8 cellular contexts compared by ENCODE assay signal in the genomic region with DNA sequence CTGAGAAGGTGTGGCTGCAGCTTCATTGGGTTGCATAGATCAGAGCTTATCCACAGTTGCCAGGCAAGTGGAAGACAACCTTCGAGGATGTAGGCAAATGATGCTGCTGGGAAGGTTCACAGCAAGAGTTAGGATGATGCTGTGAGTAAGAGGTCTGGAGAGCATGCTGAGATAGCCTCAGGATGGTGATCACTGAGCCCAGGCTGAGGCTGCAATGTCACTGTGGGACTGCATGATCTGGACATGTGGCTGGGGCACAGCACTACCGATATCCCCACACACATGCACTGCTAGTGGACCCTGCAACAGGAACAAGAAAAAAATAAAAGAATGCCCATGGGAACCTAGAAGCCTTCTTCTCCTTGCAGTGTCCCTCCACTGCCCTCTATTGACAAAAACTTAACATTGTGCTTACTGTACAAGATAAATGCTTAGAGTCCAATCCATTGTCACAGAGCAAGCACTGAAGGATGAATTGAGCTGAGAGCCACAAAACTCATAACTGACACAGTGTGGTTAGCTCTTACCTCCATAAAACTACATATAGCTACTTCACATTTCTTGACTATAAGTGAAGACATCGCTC.
A peak's percentile ranks its signal among the peaks of the same experiment; 100 is the strongest.
DNase-seq lines count a peak whose midpoint lies in the region; ATAC-seq and TF ChIP-seq lines count a peak whose summit lies in the region.

No MANE protein-coding gene starts in this region.

- no peaks in the 10 kb centered on the region for H3K9me2 ChIP-seq in SU-DHL-6 (replicated peaks; ENCODE audit: insufficient read depth, low read length)

- H3F3A ChIP-seq in SU-DHL-6 (ENCODE audit: insufficient read depth) = no peaks in the 10 kb centered on the region

- no peaks in the 10 kb centered on the region for H4K20me1 ChIP-seq in SU-DHL-6 (ENCODE audit: low read depth, low read length)

- H3K4me3 ChIP-seq in NB4 (ENCODE audit: low read depth, low read length) (no peak overlapping the region), SU-DHL-6 (ENCODE audit: insufficient read depth, low read length, poor library complexity, severe bottlenecking) (no peak overlapping the region)

- H3K27ac ChIP-seq in SU-DHL-6 (ENCODE audit: low read depth, low read length) = no peak overlapping the region

- DNase-seq in AG20443 (ENCODE audit: low spot score) = peak; percentile 27
- peak; percentile 67 for DNase-seq in NB4 (ENCODE audit: low read depth)
- DNase-seq in foreskin melanocyte = peak; percentile 42
- peak; percentile 49 for DNase-seq in retina
- DNase-seq in HK-2 (ENCODE audit: unreplicated experiment) = no peak

- no peaks in the 10 kb centered on the region for H3K79me2 ChIP-seq in SU-DHL-6 (ENCODE audit: insufficient read depth, low read length)

- no peak overlapping the region for H3K9ac ChIP-seq in SU-DHL-6 (ENCODE audit: low read length)

- H3K4me2 ChIP-seq in SU-DHL-6 (ENCODE audit: low read depth, low read length, poor library complexity, severe bottlenecking) = no peak overlapping the region

- no peak overlapping the region for H2AFZ ChIP-seq in SU-DHL-6 (ENCODE audit: low read depth, low read length, severe bottlenecking)

- H3K27me3 ChIP-seq in SU-DHL-6 (ENCODE audit: low read length) = no peaks in the 10 kb centered on the region

- TF ChIP-seq CTCF in GM12873 (IDR thresholded peaks at IDR 0.05; ENCODE audit: insufficient read depth, low read depth, low read length, missing control alignments) = peak; percentile 75
- TF ChIP-seq CTCF in NB4 (IDR thresholded peaks at IDR 0.05; ENCODE audit: low read depth, low read length) = peak; percentile 28
- TF ChIP-seq CTCF in SU-DHL-6 (IDR thresholded peaks at IDR 0.05; ENCODE audit: insufficient read depth, low read length, poor library complexity, severe bottlenecking) = peak; percentile 29

- ATAC-seq in HG02571 (IDR thresholded peaks at IDR 0.05; ENCODE audit: unreplicated experiment) = peak; percentile 83

- no peaks in the 10 kb centered on the region for H3K9me3 ChIP-seq in SU-DHL-6 (ENCODE audit: insufficient read depth, low read length)

- TF ChIP-seq POLR2A in NB4 (IDR thresholded peaks at IDR 0.05; ENCODE audit: extremely low read depth, insufficient read length) = no peak

- no peaks in the 10 kb centered on the region for H3K36me3 ChIP-seq in SU-DHL-6 (ENCODE audit: low read length)
